In the genomic region with DNA sequence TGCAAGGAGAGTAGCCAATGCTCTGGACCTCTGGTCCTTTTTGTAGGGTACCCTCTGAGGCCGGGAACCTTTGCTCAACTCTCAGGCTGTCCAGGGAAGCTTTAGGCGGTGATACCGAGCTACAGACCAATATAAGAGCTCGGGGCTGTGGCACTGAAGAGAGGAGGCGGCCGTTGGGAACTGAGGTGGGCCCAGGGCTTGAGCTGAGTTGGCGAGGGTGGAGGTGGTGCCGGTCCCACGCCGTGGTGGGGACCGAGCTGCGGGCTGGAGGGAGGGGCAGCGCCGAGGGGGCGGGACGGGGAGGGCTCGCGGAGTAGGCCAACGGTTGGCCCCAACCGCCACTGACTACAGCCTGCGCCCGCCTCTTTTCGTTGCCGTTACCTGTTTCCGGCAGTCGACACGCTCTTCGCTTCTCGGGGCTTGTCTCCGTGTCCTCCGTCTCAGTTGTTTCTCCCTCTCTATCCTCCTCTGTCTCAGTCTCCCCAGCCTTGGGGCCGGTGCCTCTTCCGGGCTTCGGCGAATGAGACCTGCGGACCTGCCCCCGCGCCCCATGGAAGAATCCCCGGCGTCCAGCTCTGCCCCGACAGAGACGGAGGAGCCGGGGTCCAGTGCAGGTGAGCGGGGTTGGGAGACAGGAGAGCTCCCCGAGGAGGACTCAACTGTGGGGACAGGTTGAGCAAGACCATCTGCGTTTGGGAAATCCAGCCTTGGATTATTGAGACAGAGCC, we compare ENCODE assay signal across 1 cellular context.
TF ChIP-seq lines count a peak whose summit lies in the region.

Gene NEU3 (plus strand): TSS at position 393 of the 728 bp plus-strand sequence. CDS start 128 bp downstream, at position 521.

TF ChIP-seq in SK-N-SH, 30 proteins besides CTCF, POLR2A, EP300 and RAD21 (continued from another document):
- TF ChIP-seq NFIC (IDR thresholded peaks at IDR 0.05; ENCODE audit: borderline replicate concordance) (no peak), MXI1 (IDR thresholded peaks at IDR 0.05; ENCODE audit: low read depth, low read length) (peak; percentile 75; the same call in 1 of the 2 replicates), TAF1 (IDR thresholded peaks at IDR 0.05; ENCODE audit: borderline replicate concordance, low read depth, low read length) (peak; percentile 85), MEF2A (IDR thresholded peaks at IDR 0.05; ENCODE audit: borderline replicate concordance, low read depth) (no peak), TEAD4 (IDR thresholded peaks at IDR 0.05; ENCODE audit: borderline replicate concordance, insufficient read depth) (no peak), EZH2phosphoT487 (IDR thresholded peaks at IDR 0.05; ENCODE audit: borderline replicate concordance, low read depth) (no peak), IRF3 (IDR thresholded peaks at IDR 0.05; ENCODE audit: low read depth, low read length) (no peak), RCOR1 (IDR thresholded peaks at IDR 0.05; ENCODE audit: low read length) (no peak), ELF1 (IDR thresholded peaks at IDR 0.05) (peak; percentile 41), RFX5 (IDR thresholded peaks at IDR 0.05; ENCODE audit: low read length) (0 out of 2 replicates have a peak, but pooled peaks have one; percentile 9), RXRA (IDR thresholded peaks at IDR 0.05; ENCODE audit: borderline replicate concordance, low read depth) (no peak), MAX (IDR thresholded peaks at IDR 0.05; ENCODE audit: low read depth) (peak; percentile 13; the same call in 1 of the 2 replicates), JUND (IDR thresholded peaks at IDR 0.05) (no peak), ZBTB33 (IDR thresholded peaks at IDR 0.05; ENCODE audit: borderline replicate concordance, low read depth) (no peak), GATA2 (CRISPR knock-in tag; IDR thresholded peaks at IDR 0.05) (no peak), FOXM1 (IDR thresholded peaks at IDR 0.05; ENCODE audit: low read depth) (no peak), SIN3A (IDR thresholded peaks at IDR 0.05; ENCODE audit: borderline replicate concordance, low read depth, low read length) (peak; percentile 67; the same call in 1 of the 2 replicates), USF1 (IDR thresholded peaks at IDR 0.05; ENCODE audit: borderline replicate concordance, low read depth) (no peak), FOXJ3 (CRISPR knock-in tag; IDR thresholded peaks at IDR 0.05) (no peak)
- TF ChIP-seq, protein P1, sequence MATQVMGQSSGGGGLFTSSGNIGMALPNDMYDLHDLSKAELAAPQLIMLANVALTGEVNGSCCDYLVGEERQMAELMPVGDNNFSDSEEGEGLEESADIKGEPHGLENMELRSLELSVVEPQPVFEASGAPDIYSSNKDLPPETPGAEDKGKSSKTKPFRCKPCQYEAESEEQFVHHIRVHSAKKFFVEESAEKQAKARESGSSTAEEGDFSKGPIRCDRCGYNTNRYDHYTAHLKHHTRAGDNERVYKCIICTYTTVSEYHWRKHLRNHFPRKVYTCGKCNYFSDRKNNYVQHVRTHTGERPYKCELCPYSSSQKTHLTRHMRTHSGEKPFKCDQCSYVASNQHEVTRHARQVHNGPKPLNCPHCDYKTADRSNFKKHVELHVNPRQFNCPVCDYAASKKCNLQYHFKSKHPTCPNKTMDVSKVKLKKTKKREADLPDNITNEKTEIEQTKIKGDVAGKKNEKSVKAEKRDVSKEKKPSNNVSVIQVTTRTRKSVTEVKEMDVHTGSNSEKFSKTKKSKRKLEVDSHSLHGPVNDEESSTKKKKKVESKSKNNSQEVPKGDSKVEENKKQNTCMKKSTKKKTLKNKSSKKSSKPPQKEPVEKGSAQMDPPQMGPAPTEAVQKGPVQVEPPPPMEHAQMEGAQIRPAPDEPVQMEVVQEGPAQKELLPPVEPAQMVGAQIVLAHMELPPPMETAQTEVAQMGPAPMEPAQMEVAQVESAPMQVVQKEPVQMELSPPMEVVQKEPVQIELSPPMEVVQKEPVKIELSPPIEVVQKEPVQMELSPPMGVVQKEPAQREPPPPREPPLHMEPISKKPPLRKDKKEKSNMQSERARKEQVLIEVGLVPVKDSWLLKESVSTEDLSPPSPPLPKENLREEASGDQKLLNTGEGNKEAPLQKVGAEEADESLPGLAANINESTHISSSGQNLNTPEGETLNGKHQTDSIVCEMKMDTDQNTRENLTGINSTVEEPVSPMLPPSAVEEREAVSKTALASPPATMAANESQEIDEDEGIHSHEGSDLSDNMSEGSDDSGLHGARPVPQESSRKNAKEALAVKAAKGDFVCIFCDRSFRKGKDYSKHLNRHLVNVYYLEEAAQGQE (IDR thresholded peaks at IDR 0.05; ENCODE audit: low read depth, low read length) = no peak
- TF ChIP-seq, protein P2, sequence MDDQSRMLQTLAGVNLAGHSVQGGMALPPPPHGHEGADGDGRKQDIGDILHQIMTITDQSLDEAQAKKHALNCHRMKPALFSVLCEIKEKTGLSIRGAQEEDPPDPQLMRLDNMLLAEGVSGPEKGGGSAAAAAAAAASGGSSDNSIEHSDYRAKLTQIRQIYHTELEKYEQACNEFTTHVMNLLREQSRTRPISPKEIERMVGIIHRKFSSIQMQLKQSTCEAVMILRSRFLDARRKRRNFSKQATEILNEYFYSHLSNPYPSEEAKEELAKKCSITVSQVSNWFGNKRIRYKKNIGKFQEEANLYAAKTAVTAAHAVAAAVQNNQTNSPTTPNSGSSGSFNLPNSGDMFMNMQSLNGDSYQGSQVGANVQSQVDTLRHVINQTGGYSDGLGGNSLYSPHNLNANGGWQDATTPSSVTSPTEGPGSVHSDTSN (IDR thresholded peaks at IDR 0.05) = no peak
TF ChIP-seq in SK-N-SH: peak in this region for 9.
